In the genomic region with DNA sequence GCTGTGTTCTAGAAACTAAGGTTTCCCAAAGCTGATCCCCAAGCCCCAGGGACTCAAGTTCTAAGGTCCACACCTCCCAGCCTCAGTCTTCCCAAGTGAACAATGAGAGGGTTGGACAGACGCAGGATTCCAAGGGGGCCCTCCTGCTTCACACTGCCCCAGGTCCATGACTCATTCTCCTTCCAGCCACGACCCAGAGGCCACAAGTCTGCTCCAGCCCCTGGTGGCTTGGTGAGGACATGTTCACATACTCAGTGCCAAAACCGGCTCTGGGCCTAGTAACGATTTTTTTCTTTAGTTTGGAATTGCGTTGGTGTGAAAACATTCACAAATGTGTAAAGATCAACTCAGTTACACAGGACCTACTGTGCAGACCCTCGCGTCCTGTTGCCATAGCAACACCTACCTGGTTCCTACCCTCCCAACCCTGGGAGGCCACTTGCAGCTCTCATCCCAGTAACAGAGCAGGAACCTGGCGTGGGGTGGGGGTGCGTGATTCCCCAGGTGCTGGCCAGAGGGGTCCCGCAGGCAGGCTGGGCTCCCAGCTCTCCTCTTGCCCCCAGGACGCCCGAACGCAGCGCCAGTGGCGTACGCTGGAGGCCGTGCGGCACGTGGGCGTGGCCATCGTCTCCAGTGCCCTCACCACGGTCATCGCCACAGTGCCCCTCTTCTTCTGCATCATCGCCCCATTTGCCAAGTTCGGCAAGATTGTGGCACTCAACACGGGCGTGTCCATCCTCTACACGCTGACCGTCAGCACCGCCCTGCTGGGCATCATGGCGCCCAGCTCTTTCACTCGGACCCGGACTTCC, we compare ENCODE assay signal across 1 cellular context.
A peak's percentile ranks its signal among the peaks of the same experiment; 100 is the strongest.
TF ChIP-seq lines count a peak whose summit lies in the region.

No MANE protein-coding gene starts in this region.

TF ChIP-seq in HepG2, 621 proteins besides CTCF, POLR2A, EP300 and RAD21:
- TF ChIP-seq PHF8 (CRISPR knock-in tag; IDR thresholded peaks at IDR 0.05) (no peak), ZNF143 (CRISPR knock-in tag; IDR thresholded peaks at IDR 0.05) (no peak), ARHGAP35 (CRISPR knock-in tag; IDR thresholded peaks at IDR 0.05; ENCODE audit: borderline replicate concordance) (no peak), RFX1 (IDR thresholded peaks at IDR 0.05) (peak; percentile 61)
- TF ChIP-seq, protein P1, sequence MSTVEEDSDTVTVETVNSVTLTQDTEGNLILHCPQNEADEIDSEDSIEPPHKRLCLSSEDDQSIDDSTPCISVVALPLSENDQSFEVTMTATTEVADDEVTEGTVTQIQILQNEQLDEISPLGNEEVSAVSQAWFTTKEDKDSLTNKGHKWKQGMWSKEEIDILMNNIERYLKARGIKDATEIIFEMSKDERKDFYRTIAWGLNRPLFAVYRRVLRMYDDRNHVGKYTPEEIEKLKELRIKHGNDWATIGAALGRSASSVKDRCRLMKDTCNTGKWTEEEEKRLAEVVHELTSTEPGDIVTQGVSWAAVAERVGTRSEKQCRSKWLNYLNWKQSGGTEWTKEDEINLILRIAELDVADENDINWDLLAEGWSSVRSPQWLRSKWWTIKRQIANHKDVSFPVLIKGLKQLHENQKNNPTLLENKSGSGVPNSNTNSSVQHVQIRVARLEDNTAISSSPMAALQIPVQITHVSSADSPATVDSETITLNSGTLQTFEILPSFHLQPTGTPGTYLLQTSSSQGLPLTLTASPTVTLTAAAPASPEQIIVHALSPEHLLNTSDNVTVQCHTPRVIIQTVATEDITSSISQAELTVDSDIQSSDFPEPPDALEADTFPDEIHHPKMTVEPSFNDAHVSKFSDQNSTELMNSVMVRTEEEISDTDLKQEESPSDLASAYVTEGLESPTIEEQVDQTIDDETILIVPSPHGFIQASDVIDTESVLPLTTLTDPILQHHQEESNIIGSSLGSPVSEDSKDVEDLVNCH (CRISPR knock-in tag; IDR thresholded peaks at IDR 0.05): no peak
